Comparison of ENCODE assay signal across 27 cellular contexts in the genomic region with DNA sequence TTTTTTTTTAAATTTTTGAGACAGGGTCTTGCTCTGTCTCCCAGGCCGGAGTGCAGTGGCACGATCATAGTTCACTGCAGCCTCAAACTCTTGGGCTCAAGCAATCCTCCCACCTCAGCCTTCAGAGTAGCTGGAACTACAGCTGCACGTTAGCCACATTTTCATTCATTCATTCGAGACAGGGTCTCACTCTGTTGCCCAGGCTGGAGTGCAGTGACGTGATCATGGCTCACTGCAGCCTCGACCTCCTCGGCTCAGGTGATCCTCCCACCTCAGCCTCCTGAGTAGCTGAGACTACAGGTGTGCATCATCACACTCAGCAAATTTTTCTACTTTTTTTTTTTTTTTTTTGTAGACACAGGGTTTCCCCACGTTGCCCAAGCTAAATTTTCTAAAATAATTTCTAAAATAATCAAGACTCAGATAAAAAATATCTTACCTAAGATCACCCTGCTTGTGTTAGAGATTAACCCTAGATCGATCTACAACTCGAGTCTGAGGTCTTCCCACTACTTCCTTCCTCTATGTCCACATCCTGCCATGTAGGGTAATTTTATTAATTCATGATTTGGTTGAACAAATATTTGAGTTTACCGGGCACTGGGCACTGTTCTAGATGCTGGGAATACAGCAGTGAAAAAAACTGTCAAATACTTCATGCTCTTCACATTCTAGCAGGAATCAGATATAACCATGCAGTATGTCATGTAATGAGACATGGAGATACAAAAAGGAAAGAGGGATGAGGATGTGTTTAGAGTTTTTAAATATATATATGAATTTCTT.
"Had no signal": no experiment of that assay in that cellular context is flagged by ENCODE, and none has a peak within 500 bp of the region (broad histone marks: within the 10 kb centered on the region; RNA-seq: fewer than 3 reads in every experiment).

No MANE protein-coding gene starts in this region.

- H3K27ac ChIP-seq: body of pancreas, cardiac muscle cell, epithelial cell of prostate, gastroesophageal sphincter, neutrophil, ovary, psoas muscle, right atrium auricular region, spleen, testis, uterus had no signal

- H3K4me3 Mint-ChIP-seq: activated T-cell treated with anti-CD3 and anti-CD28 coated beads, Interleukin-2, amount 50 U/mL, for 4 hours; endodermal cell; natural killer cell had no signal

- H3K4me1 ChIP-seq: testis, uterus had no signal

- ATAC-seq: body of pancreas, left ventricle myocardium superior had no signal

- H3K27ac Mint-ChIP-seq: activated T-helper 2 cell treated with anti-CD3 and anti-CD28 coated beads, Interferon-gamma antibody, Interleukin-2, Interleukin-4, amounts not matched to agents 10 μg/mL and 5 μg/mL and 100 μg/mL, durations not matched to agents 14 hours and 24 hours and 36 hours; endodermal cell had no signal

- DNase-seq: activated CD8-positive, alpha-beta memory T cell treated with anti-CD3 and anti-CD28 coated beads, Interleukin-2, amount 50 U/mL, for 48 hours; activated naive CD4-positive, alpha-beta T cell treated with Interleukin-2 at 50 U/mL for 16 hours; activated T-cell treated with anti-CD3 and anti-CD28 coated beads, Interleukin-2, amount 50 U/mL, for 4 hours; anterior cingulate cortex; body of pancreas; cortex of kidney; endodermal cell; head of caudate nucleus; hypothalamus; left ventricle myocardium superior; mammary epithelial cell; midbrain; natural killer cell; ovary; psoas muscle; spleen; stimulated activated CD4-positive, alpha-beta T cell treated with anti-CD3 and anti-CD28 coated beads, Interleukin-4, amount 100 ng/mL, for 1 hour; stimulated activated naive CD4-positive, alpha-beta T cell; testis; trophoblast cell; uterus had no signal

- H3K36me3 ChIP-seq: ovary, uterus had no signal

- H3K4me3 ChIP-seq: body of pancreas, cardiac muscle cell, gastroesophageal sphincter, ovary, psoas muscle, right atrium auricular region, testis, uterus had no signal

- H3K27me3 ChIP-seq: body of pancreas, cardiac muscle cell, gastroesophageal sphincter, neutrophil, ovary, right atrium auricular region, spleen, testis, uterus had no signal

- H3K9me3 ChIP-seq: body of pancreas, gastroesophageal sphincter, neutrophil, ovary, psoas muscle, right atrium auricular region, spleen, testis, uterus had no signal

- H3K9me3 Mint-ChIP-seq: activated T-cell treated with anti-CD3 and anti-CD28 coated beads, Interleukin-2, amount 50 U/mL, for 4 hours; activated T-helper 2 cell treated with anti-CD3 and anti-CD28 coated beads, Interferon-gamma antibody, Interleukin-2, Interleukin-4, amounts not matched to agents 10 μg/mL and 5 μg/mL and 100 μg/mL, durations not matched to agents 14 hours and 24 hours and 36 hours; endodermal cell; natural killer cell had no signal
